8 cellular contexts compared by ENCODE assay signal in genomic region chr17:75524971-75525805, GRCh38. TPM values are rescaled to one million over a fixed set of nuclear protein-coding genes. Genes with fewer than 3 reads are reported as not detected.
DNase-seq lines count a peak whose midpoint lies in the region; ATAC-seq and TF ChIP-seq lines count a peak whose summit lies in the region.

A gene with protein sequence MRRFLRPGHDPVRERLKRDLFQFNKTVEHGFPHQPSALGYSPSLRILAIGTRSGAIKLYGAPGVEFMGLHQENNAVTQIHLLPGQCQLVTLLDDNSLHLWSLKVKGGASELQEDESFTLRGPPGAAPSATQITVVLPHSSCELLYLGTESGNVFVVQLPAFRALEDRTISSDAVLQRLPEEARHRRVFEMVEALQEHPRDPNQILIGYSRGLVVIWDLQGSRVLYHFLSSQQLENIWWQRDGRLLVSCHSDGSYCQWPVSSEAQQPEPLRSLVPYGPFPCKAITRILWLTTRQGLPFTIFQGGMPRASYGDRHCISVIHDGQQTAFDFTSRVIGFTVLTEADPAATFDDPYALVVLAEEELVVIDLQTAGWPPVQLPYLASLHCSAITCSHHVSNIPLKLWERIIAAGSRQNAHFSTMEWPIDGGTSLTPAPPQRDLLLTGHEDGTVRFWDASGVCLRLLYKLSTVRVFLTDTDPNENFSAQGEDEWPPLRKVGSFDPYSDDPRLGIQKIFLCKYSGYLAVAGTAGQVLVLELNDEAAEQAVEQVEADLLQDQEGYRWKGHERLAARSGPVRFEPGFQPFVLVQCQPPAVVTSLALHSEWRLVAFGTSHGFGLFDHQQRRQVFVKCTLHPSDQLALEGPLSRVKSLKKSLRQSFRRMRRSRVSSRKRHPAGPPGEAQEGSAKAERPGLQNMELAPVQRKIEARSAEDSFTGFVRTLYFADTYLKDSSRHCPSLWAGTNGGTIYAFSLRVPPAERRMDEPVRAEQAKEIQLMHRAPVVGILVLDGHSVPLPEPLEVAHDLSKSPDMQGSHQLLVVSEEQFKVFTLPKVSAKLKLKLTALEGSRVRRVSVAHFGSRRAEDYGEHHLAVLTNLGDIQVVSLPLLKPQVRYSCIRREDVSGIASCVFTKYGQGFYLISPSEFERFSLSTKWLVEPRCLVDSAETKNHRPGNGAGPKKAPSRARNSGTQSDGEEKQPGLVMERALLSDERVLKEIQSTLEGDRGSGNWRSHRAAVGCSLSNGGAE (plus strand): TSS chr17:75525697. CDS start chr17:75543427, 17,730 bp downstream.

- peak within 1 kb of the TSS; percentile 55 for H3K4me3 Mint-ChIP-seq in osteocyte (ENCODE audit: unreplicated experiment)

- H3K27ac ChIP-seq in RWPE1 (peak within 1 kb of the TSS; percentile 78), tibial artery (peak within 1 kb of the TSS; percentile 65 to 70)

- intact Hi-C loops in tibial artery (cut with DNase I; ENCODE audit: low total_unique reads), result loop anchor here (5.0 kb wide), 1 partner anchor 62 kb away; the partner anchor contains the start of gene MYO15B

- H3K4me1 ChIP-seq in tibial artery, result peaks cover 0 to 21% (median 19%) of the 10 kb centered on the region in 4 donors

- no peaks in the 10 kb centered on the region for H3K9me3 ChIP-seq in tibial artery

- peak within 1 kb of the TSS; percentile 59 to 79 for H3K4me3 ChIP-seq in tibial artery

- POLR2A ChIA-PET in RWPE1 (lab: Yijun Ruan, JAX; ENCODE audit: low non-redundant PET), result interaction anchor here (0.6 to 1.6 kb wide), 10 partner anchors 9 to 876 kb away, joined by 3 to 13 read pairs (median 3); partner anchors contain the start of gene TSEN54

- TF ChIP-seq CTCF in RWPE1 (conservative IDR thresholded peaks at IDR 0.05; ENCODE audit: low read depth), result peak; percentile 75
- TF ChIP-seq CTCF in osteocyte (IDR thresholded peaks at IDR 0.05), result peak; percentile 50
- peak; percentile 48 to 52 for TF ChIP-seq CTCF in tibial artery (IDR thresholded peaks at IDR 0.05)

- no peaks in the 10 kb centered on the region for H3K27me3 ChIP-seq in tibial artery

- H3K27me3 Mint-ChIP-seq in osteocyte (ENCODE audit: unreplicated experiment), result peaks cover 5% of the 10 kb centered on the region

- DNase-seq in DMS 273 treated with DMSO at 0.1 percent for 48 hours (lab: John Stamatoyannopoulos, UW), result peak; percentile 45
- DNase-seq in Kasumi-1 (lab: John Stamatoyannopoulos, UW), result peak; percentile 46 to 65
- DNase-seq in RWPE1 (ENCODE audit: low spot score), result peak; percentile 98
- DNase-seq in activated T-helper 9 cell treated with anti-CD3 and anti-CD28 coated beads, Interleukin-2, amount 50 U/mL, for 16 hours (ENCODE audit: low read depth), result peak; percentile 81
- DNase-seq in foreskin melanocyte, result peak; percentile 45
- DNase-seq in osteocyte (ENCODE audit: extremely low spot score, unreplicated experiment), result no peak
- peak; percentile 60 to 85 for DNase-seq in tibial artery

- H3K4me1 Mint-ChIP-seq in osteocyte (ENCODE audit: unreplicated experiment), result peaks cover 5% of the 10 kb centered on the region

- ATAC-seq in GM21619 (IDR thresholded peaks at IDR 0.05; ENCODE audit: unreplicated experiment), result peak; percentile 72

- no peak within 1 kb of the TSS for H3K27ac Mint-ChIP-seq in osteocyte (ENCODE audit: unreplicated experiment)

- H3K36me3 ChIP-seq in tibial artery, result peaks cover 0 to 21% (median 12%) of the 10 kb centered on the region in 3 donors

- H3K36me3 Mint-ChIP-seq in osteocyte (ENCODE audit: unreplicated experiment), result no peaks in the 10 kb centered on the region

- CTCF ChIA-PET in RWPE1 (lab: Yijun Ruan, JAX), result interaction anchor here (0.7 kb wide), 3 partner anchors 25 to 325 kb away, joined by 4 to 5 read pairs (median 4); no protein-coding TSS in a partner anchor

- H3K9me3 Mint-ChIP-seq in osteocyte (ENCODE audit: unreplicated experiment), result no peaks in the 10 kb centered on the region

RNA-seq across cellular contexts. Expression of the gene that starts here (rescaled TPM):
- 2.4 and 3.3 TPM in 2 replicates for total RNA-seq in osteocyte
